In the genomic region with DNA sequence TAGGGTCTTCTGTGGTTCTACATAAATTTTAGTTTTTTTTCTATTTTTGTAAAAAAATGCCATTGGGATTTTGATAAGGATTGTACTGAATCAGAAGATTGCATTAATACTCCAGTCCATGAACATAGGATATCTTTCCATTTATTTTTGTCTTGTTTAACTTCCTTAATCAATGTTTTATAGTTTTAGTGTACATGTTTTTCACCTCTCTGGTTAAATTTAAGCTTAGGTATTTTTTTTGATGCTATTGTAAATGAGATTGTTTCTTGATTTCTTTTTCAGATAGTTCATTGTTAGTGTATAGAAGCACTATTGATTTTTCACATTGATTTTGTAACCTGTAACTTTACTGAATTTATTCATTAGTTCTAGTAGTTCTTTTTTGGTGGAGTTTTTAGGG, we compare ENCODE assay signal across 27 cellular contexts. TPM values are rescaled to one million over a fixed set of nuclear protein-coding genes. Genes with fewer than 3 reads are reported as not detected.
"Had no signal": no experiment of that assay in that cellular context is flagged by ENCODE, and none has a peak within 500 bp of the region (broad histone marks: within the 10 kb centered on the region; RNA-seq: fewer than 3 reads in every experiment).

No MANE protein-coding gene starts in this region.

- H3K27me3 Mint-ChIP-seq: progenitor cell of endocrine pancreas; stimulated activated naive B cell treated with anti-CD40 and anti-IgM and Interleukin-4, amounts not matched to agents 10 μg/mL and 1 μg/mL and 100 μg/mL, for 72 hours had no signal

- H3K4me1 Mint-ChIP-seq: mesothelial cell of epicardium, naive B cell, nephron, neural crest cell had no signal

- H3K36me3 ChIP-seq: left ventricle myocardium inferior, right atrium auricular region, right lobe of liver, thyroid gland, transverse colon, upper lobe of left lung, vagina had no signal

- H3K36me3 Mint-ChIP-seq: mesothelial cell of epicardium; naive B cell; stimulated activated naive B cell treated with anti-CD40 and anti-IgM and Interleukin-4, amounts not matched to agents 10 μg/mL and 1 μg/mL and 100 μg/mL, for 72 hours had no signal

- H3K4me3 Mint-ChIP-seq: mesothelial cell of epicardium; naive B cell; nephron; neural crest cell; stimulated activated naive B cell treated with anti-CD40 and anti-IgM and Interleukin-4, amounts not matched to agents 10 μg/mL and 1 μg/mL and 100 μg/mL, for 72 hours had no signal

- H3K4me3 ChIP-seq: hepatocyte, left ventricle myocardium inferior, lung, right atrium auricular region, right lobe of liver, stomach, testis, thyroid gland, transverse colon, upper lobe of left lung, vagina had no signal

- H3K27ac Mint-ChIP-seq: mesothelial cell of epicardium; nephron; progenitor cell of endocrine pancreas; stimulated activated naive B cell treated with anti-CD40 and anti-IgM and Interleukin-4, amounts not matched to agents 10 μg/mL and 1 μg/mL and 100 μg/mL, for 72 hours had no signal

- H3K9me3 ChIP-seq: right lobe of liver, testis, thyroid gland, upper lobe of left lung, vagina had no signal

- DNase-seq: islet precursor cell; left ventricle myocardium inferior; mesendoderm; naive B cell; occipital lobe; right lobe of liver; stimulated activated CD4-positive, alpha-beta T cell treated with anti-CD3 and anti-CD28 coated beads, Interleukin-12 subunit alpha, Interleukin-12 subunit beta, amount 100 ng/mL, for 4 hours; stimulated activated CD4-positive, alpha-beta T cell treated with anti-CD3 and anti-CD28 coated beads, Interleukin-15, amount 100 ng/mL, for 24 hours; stimulated activated CD4-positive, alpha-beta T cell treated with anti-CD3 and anti-CD28 coated beads, Interleukin-2, amount 100 ng/mL, for 24 hours; stimulated activated CD4-positive, alpha-beta T cell treated with anti-CD3 and anti-CD28 coated beads, Interleukin-4, amount 100 ng/mL, for 1 hour; stimulated activated naive B cell treated with anti-CD40 and anti-IgM and Interleukin-4, amounts not matched to agents 10 μg/mL and 1 μg/mL and 100 μg/mL, for 72 hours; stimulated activated naive CD8-positive, alpha-beta T cell treated with anti-CD3 and anti-CD28 coated beads, Interleukin-15, Interleukin-2, amounts not matched to agents 100 U/mL and 50 U/mL, for 24 hours; stomach; testis; thyroid gland; transverse colon; upper lobe of left lung had no signal

- H3K27me3 ChIP-seq: right atrium auricular region, right lobe of liver, stomach, testis, thyroid gland, transverse colon, upper lobe of left lung, vagina had no signal

- H3K4me1 ChIP-seq: left ventricle myocardium inferior, right atrium auricular region, right lobe of liver, stomach, testis, thyroid gland, transverse colon, upper lobe of left lung, vagina had no signal

- H3K27ac ChIP-seq: hepatocyte, left ventricle myocardium inferior, right atrium auricular region, right lobe of liver, stomach, testis, thyroid gland, transverse colon, upper lobe of left lung, vagina had no signal

RNA-seq across cellular contexts. Expression of a gene that starts 35.4 kb away (rescaled TPM):
- total RNA-seq: neural crest cell, osteocyte, progenitor cell of endocrine pancreas, pulmonary artery endothelial cell had no signal

RNA-seq across cellular contexts. Expression of a gene that starts 59.8 kb away (rescaled TPM):
- total RNA-seq: mesothelial cell of epicardium, neural crest cell, osteocyte, progenitor cell of endocrine pancreas had no signal
